12 cellular contexts compared by ENCODE assay signal in the genomic region with DNA sequence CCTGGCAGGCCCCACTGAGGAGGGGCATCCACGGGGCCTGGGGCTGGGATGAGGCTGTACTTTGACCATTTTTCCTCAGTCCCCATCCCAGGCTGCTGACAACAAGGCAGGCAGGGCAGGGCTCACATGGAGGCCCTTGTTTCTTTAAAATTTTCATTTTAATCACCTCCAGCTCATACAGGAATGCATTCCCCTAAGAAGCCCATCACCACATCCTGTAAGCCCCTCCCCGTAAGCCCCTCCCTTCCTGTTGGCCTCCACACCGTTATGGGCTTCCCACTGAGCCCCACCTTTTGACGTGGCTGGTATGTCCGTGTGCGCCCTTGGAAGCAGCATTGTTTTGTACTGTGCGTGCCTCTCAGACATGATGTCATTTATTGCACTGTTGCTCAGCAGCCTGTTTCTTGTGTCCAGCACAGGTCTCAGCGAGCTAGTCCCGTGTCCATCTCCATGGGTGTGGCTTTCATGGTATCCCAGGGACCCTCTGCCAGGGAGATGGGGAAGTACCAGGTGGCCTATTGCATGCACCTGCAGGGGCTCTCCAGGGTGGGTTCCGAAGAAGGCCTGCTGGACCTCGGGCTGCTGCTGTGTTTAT. TPM values are rescaled to one million over a fixed set of nuclear protein-coding genes. Genes with fewer than 3 reads are reported as not detected.
DNase-seq lines count a peak whose midpoint lies in the region; ATAC-seq and TF ChIP-seq lines count a peak whose summit lies in the region.
"Had no signal": no experiment of that assay in that cellular context is flagged by ENCODE, and none has a peak within 500 bp of the region (broad histone marks: within the 10 kb centered on the region; RNA-seq: fewer than 3 reads in every experiment).

No MANE protein-coding gene starts in this region.

- H3K4me3 Mint-ChIP-seq in activated CD4-positive, alpha-beta T cell treated with anti-CD3 and anti-CD28 coated beads, Interleukin-2, amount 10 ng/mL, durations not matched to agents 7 days and 5 days: no peak overlapping the region
- H3K4me3 Mint-ChIP-seq in T-helper 1 cell treated with Interleukin-12 subunit alpha and Interleukin-12 subunit beta and Interleukin-4 antibody, amounts not matched to agents 30 μg/mL and 1 μg/mL, for 36 hours: peak overlapping the region; percentile 54

- no peaks in the 10 kb centered on the region for H3K27me3 ChIP-seq in spleen (replicated peaks in 1 of 7)

- ATAC-seq in HG03196 (IDR thresholded peaks at IDR 0.05; ENCODE audit: unreplicated experiment) (no peak), GM21619 (IDR thresholded peaks at IDR 0.05; ENCODE audit: unreplicated experiment) (no peak)

- intact Hi-C loops in spleen (cut with DNase I; ENCODE audit: low total_unique reads): no loop called here

- no peak for TF ChIP-seq CTCF in fibroblast of the aortic adventitia (IDR thresholded peaks at IDR 0.05; ENCODE audit: insufficient read depth, low read length)
- TF ChIP-seq CTCF in spleen (IDR thresholded peaks at IDR 0.05 in 8 of 11, conservative IDR thresholded peaks at IDR 0.05 in 3 of 11): no peak

- H3K36me3 Mint-ChIP-seq in activated CD4-positive, alpha-beta T cell treated with anti-CD3 and anti-CD28 coated beads, Interleukin-2, amount 10 ng/mL, durations not matched to agents 7 days and 5 days (ENCODE audit: low read depth): peaks cover 3% of the 10 kb centered on the region
- H3K36me3 Mint-ChIP-seq in T-helper 1 cell treated with Interleukin-12 subunit alpha and Interleukin-12 subunit beta and Interleukin-4 antibody, amounts not matched to agents 30 μg/mL and 1 μg/mL, for 36 hours (ENCODE audit: low read depth): no peaks in the 10 kb centered on the region

- peaks cover 14 to 81% (median 51%) of the 10 kb centered on the region in 6 donors for H3K4me1 ChIP-seq in spleen

- H3K27me3 Mint-ChIP-seq in activated CD4-positive, alpha-beta T cell treated with anti-CD3 and anti-CD28 coated beads, Interleukin-2, amount 10 ng/mL, durations not matched to agents 7 days and 5 days: no peaks in the 10 kb centered on the region
- H3K27me3 Mint-ChIP-seq in T-helper 1 cell treated with Interleukin-12 subunit alpha and Interleukin-12 subunit beta and Interleukin-4 antibody, amounts not matched to agents 30 μg/mL and 1 μg/mL, for 36 hours (ENCODE audit: low read depth): no peaks in the 10 kb centered on the region

- DNase-seq in activated CD4-positive, alpha-beta T cell treated with anti-CD3 and anti-CD28 coated beads, Interleukin-2, amount 10 ng/mL, durations not matched to agents 7 days and 5 days: peak; percentile 39
- no peak for DNase-seq in activated CD4-positive, alpha-beta T cell treated with anti-CD3 and anti-CD28 coated beads for 4 hours
- DNase-seq in fibroblast of the aortic adventitia (ENCODE audit: low read depth): peak; percentile 71
- DNase-seq in spleen: no peak
- no peak for DNase-seq in COLO668 (lab: John Stamatoyannopoulos, UW; ENCODE audit: unreplicated experiment)
- DNase-seq: activated CD4-positive, alpha-beta T cell treated with anti-CD3 and anti-CD28 coated beads for 48 hours; midbrain; RPMI8226 had no signal

- TF ChIP-seq POLR2A in spleen (IDR thresholded peaks at IDR 0.05): no peak

- peak overlapping the region; percentile 28 for H3K27ac Mint-ChIP-seq in activated CD4-positive, alpha-beta T cell treated with anti-CD3 and anti-CD28 coated beads, Interleukin-2, amount 10 ng/mL, durations not matched to agents 7 days and 5 days
- peak overlapping the region; percentile 81 for H3K27ac Mint-ChIP-seq in T-helper 1 cell treated with Interleukin-12 subunit alpha and Interleukin-12 subunit beta and Interleukin-4 antibody, amounts not matched to agents 30 μg/mL and 1 μg/mL, for 36 hours

- no peaks in the 10 kb centered on the region for H3K9me3 Mint-ChIP-seq in activated CD4-positive, alpha-beta T cell treated with anti-CD3 and anti-CD28 coated beads, Interleukin-2, amount 10 ng/mL, durations not matched to agents 7 days and 5 days
- no peaks in the 10 kb centered on the region for H3K9me3 Mint-ChIP-seq in T-helper 1 cell treated with Interleukin-12 subunit alpha and Interleukin-12 subunit beta and Interleukin-4 antibody, amounts not matched to agents 30 μg/mL and 1 μg/mL, for 36 hours

- CTCF ChIA-PET in activated CD4-positive, alpha-beta T cell treated with anti-CD3 and anti-CD28 coated beads, Interleukin-2, amount 10 ng/mL, durations not matched to agents 7 days and 5 days (lab: Charles Lee): interaction anchor here (0.6 kb wide), 1 partner anchor 17 kb away, joined by 3 read pairs; no protein-coding TSS in a partner anchor

- no peaks in the 10 kb centered on the region for H3K9me3 ChIP-seq in spleen

- H3K4me1 Mint-ChIP-seq in activated CD4-positive, alpha-beta T cell treated with anti-CD3 and anti-CD28 coated beads, Interleukin-2, amount 10 ng/mL, durations not matched to agents 7 days and 5 days: peaks cover 48% of the 10 kb centered on the region
- peaks cover 45% of the 10 kb centered on the region for H3K4me1 Mint-ChIP-seq in T-helper 1 cell treated with Interleukin-12 subunit alpha and Interleukin-12 subunit beta and Interleukin-4 antibody, amounts not matched to agents 30 μg/mL and 1 μg/mL, for 36 hours (ENCODE audit: low read depth)

- POLR2A ChIA-PET in activated CD4-positive, alpha-beta T cell treated with anti-CD3 and anti-CD28 coated beads, Interleukin-2, amount 10 ng/mL, durations not matched to agents 7 days and 5 days (lab: Charles Lee): no interaction called here

- peak overlapping the region in 5 of 8 donors; percentile 26 to 61 (median 46) for H3K27ac ChIP-seq in spleen

- 52 to 60% (median 57%) methylated on average over 11 of the region's 11 CpGs for WGBS in spleen, 5 donors

- H3K4me3 ChIP-seq in fibroblast of the aortic adventitia (ENCODE audit: low read depth, low read length) (no peak overlapping the region), spleen (no peak overlapping the region)
- H3K4me3 ChIP-seq: skin epidermis had no signal

- H3K36me3 ChIP-seq in spleen: peaks cover 0 to 4% (median 0%) of the 10 kb centered on the region in 6 donors

RNA-seq across cellular contexts. Expression of a gene that starts 22.4 kb away (rescaled TPM):
- 10 to 100 TPM; 29.3 to 29.4 TPM for total RNA-seq in activated CD4-positive, alpha-beta T cell treated with anti-CD3 and anti-CD28 coated beads, Interleukin-2, amount 10 ng/mL, durations not matched to agents 7 days and 5 days
- 4.7 and 14.2 TPM in 2 replicates for total RNA-seq in fibroblast of the aortic adventitia (ENCODE audit: low replicate concordance)
- total RNA-seq in spleen: 10 to 100 TPM; 27.6 to 46.2 (median 32.6) TPM
- polyA plus RNA-seq in spleen: 10 to 100 TPM; 11.2 to 23.1 (median 13.7) TPM

Comparison
In these comparisons a context has a peak if more than half of its experiments do, and no peak if none do; other contexts are left out.
1. DNase-seq: peak in activated CD4-positive, alpha-beta T cell treated with anti-CD3 and anti-CD28 coated beads, Interleukin-2, amount 10 ng/mL, durations not matched to agents 7 days and 5 days (single experiment) and fibroblast of the aortic adventitia (single experiment); none in activated CD4-positive, alpha-beta T cell treated with anti-CD3 and anti-CD28 coated beads for 4 hours (0 of 2), spleen (single experiment) and COLO668 (single experiment).